In genomic region chr17:74267054-74267453, GRCh38 we compare ENCODE assay signal across 4 cellular contexts. TPM values are rescaled to one million over a fixed set of nuclear protein-coding genes. Genes with fewer than 3 reads are reported as not detected.
"Had no signal": no experiment of that assay in that cellular context is flagged by ENCODE, and none has a peak within 500 bp of the region (broad histone marks: within the 10 kb centered on the region; RNA-seq: fewer than 3 reads in every experiment).

No MANE protein-coding gene starts in this region.

RNA-seq across cellular contexts. Expression of gene DNAI2, which starts 7.0 kb away (rescaled TPM):
- total RNA-seq: HT-29, HT1080, IMR-90 had no signal
- polyA plus RNA-seq: IgD-negative memory B cell, IMR-90 had no signal

RNA-seq across cellular contexts. Expression of gene KIF19, which starts 59.0 kb away (rescaled TPM):
- total RNA-seq: HT1080, IMR-90 had no signal
- polyA plus RNA-seq: IMR-90 had no signal
